1 cellular context compared by ENCODE assay signal in the genomic region with DNA sequence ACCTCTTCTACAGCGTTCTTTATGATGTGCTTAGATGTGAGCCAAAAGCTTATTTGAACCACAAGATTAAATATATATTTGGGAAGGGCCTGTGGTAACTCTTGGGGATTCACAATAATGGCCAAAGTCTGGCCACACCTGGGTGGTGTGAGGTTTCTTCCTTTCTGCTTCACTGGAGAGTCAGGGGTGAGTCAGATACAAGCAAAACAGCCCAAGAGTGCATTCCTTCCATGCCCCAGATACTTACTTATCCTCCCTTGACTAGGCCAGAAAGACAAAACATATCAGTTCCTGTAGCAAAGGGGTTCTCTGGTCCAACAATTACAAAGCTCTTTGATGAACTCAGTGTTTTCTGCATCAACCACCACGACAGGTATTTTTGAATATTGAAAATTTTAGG.
TF ChIP-seq lines count a peak whose summit lies in the region.

No MANE protein-coding gene starts in this region.

TF ChIP-seq in HCT116, 20 proteins besides CTCF, POLR2A, EP300 and RAD21 (continued from another document):
- TF ChIP-seq, protein P1, sequence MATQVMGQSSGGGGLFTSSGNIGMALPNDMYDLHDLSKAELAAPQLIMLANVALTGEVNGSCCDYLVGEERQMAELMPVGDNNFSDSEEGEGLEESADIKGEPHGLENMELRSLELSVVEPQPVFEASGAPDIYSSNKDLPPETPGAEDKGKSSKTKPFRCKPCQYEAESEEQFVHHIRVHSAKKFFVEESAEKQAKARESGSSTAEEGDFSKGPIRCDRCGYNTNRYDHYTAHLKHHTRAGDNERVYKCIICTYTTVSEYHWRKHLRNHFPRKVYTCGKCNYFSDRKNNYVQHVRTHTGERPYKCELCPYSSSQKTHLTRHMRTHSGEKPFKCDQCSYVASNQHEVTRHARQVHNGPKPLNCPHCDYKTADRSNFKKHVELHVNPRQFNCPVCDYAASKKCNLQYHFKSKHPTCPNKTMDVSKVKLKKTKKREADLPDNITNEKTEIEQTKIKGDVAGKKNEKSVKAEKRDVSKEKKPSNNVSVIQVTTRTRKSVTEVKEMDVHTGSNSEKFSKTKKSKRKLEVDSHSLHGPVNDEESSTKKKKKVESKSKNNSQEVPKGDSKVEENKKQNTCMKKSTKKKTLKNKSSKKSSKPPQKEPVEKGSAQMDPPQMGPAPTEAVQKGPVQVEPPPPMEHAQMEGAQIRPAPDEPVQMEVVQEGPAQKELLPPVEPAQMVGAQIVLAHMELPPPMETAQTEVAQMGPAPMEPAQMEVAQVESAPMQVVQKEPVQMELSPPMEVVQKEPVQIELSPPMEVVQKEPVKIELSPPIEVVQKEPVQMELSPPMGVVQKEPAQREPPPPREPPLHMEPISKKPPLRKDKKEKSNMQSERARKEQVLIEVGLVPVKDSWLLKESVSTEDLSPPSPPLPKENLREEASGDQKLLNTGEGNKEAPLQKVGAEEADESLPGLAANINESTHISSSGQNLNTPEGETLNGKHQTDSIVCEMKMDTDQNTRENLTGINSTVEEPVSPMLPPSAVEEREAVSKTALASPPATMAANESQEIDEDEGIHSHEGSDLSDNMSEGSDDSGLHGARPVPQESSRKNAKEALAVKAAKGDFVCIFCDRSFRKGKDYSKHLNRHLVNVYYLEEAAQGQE (IDR thresholded peaks at IDR 0.05; ENCODE audit: low read depth), result no peak
- TF ChIP-seq EZH2phosphoT487 (IDR thresholded peaks at IDR 0.05; ENCODE audit: borderline replicate concordance) (no peak), TCF7L2 (IDR thresholded peaks at IDR 0.05; ENCODE audit: borderline replicate concordance, extremely low read depth, insufficient read depth, insufficient read length) (no peak), ZFX (IDR thresholded peaks at IDR 0.05) (no peak), CBX3 (IDR thresholded peaks at IDR 0.05; ENCODE audit: low read depth) (0 out of 2 replicates have a peak, but pooled peaks have one; percentile 46), CEBPB (IDR thresholded peaks at IDR 0.05; ENCODE audit: low read depth) (no peak), SP1 (IDR thresholded peaks at IDR 0.05; ENCODE audit: low read depth) (peak; percentile 62), FOSL1 (IDR thresholded peaks at IDR 0.05; ENCODE audit: low read depth) (peak; percentile 66; the same call in 1 of the 2 replicates), POLR2AphosphoS5 (IDR thresholded peaks at IDR 0.05; ENCODE audit: low read depth, low read length) (no peak), JUND (IDR thresholded peaks at IDR 0.05) (peak; percentile 53), ELF1 (IDR thresholded peaks at IDR 0.05; ENCODE audit: borderline replicate concordance, low read depth) (no peak)
TF ChIP-seq in HCT116: peak in this region for 6.
